8 cellular contexts compared by ENCODE assay signal in genomic region chr6:29737707-29738630, GRCh38. TPM values are rescaled to one million over a fixed set of nuclear protein-coding genes. Genes with fewer than 3 reads are reported as not detected.
DNase-seq lines count a peak whose midpoint lies in the region; ATAC-seq and TF ChIP-seq lines count a peak whose summit lies in the region.

No MANE protein-coding gene starts in this region.

- TF ChIP-seq EP300 in gastroesophageal sphincter (IDR thresholded peaks at IDR 0.05), result no peak

- no peak overlapping the region for H2AFZ ChIP-seq in parathyroid adenoma

- no peak for TF ChIP-seq POLR2A in gastroesophageal sphincter (IDR thresholded peaks at IDR 0.05)

- no peak overlapping the region for H3K9ac ChIP-seq in parathyroid adenoma

- H3K27ac ChIP-seq in gastroesophageal sphincter (no peak overlapping the region), parathyroid adenoma (no peak overlapping the region)

- H3K36me3 ChIP-seq in gastroesophageal sphincter (peaks cover 0 to 14% of the 10 kb centered on the region in 2 donors), parathyroid adenoma (ENCODE audit: control insufficient read depth, insufficient read depth, low read length) (no peaks in the 10 kb centered on the region)

- no peaks in the 10 kb centered on the region for H3K79me2 ChIP-seq in parathyroid adenoma

- peak; percentile 54 for ATAC-seq in HG03342 (IDR thresholded peaks at IDR 0.05; ENCODE audit: unreplicated experiment)
- peak; percentile 83 for ATAC-seq in gastroesophageal sphincter
- no peak for ATAC-seq in GM18511 (IDR thresholded peaks at IDR 0.05; ENCODE audit: unreplicated experiment)

- H3K9me3 ChIP-seq in gastroesophageal sphincter, result no peaks in the 10 kb centered on the region
- no peaks in the 10 kb centered on the region for H3K9me3 ChIP-seq in parathyroid adenoma (ENCODE audit: control insufficient read depth, low read length)

- peak; percentile 35 to 78 (median 74) for TF ChIP-seq CTCF in gastroesophageal sphincter (IDR thresholded peaks at IDR 0.05)
- TF ChIP-seq CTCF in parathyroid adenoma (IDR thresholded peaks at IDR 0.05), result peak; percentile 79

- WGBS in gastroesophageal sphincter (ENCODE audit: low coverage in 1 of 2), 2 donors, result 45 to 63% methylated on average over 4 to 5 of the region's 9 CpGs

- DNase-seq in DMS153 (lab: John Stamatoyannopoulos, UW) (peak; percentile 38), SHP77 (lab: John Stamatoyannopoulos, UW) (peak; percentile 36 to 72), T1000 (lab: John Stamatoyannopoulos, UW) (no peak)
- DNase-seq in activated effector memory CD4-positive, alpha-beta T cell treated with Interleukin-2 at 50 U/mL for 16 hours, result peak; percentile 54

- no peaks in the 10 kb centered on the region for H3K27me3 ChIP-seq in gastroesophageal sphincter
- H3K27me3 ChIP-seq in parathyroid adenoma (ENCODE audit: control insufficient read depth, insufficient read depth, low read length), result no peaks in the 10 kb centered on the region

- H3K4me2 ChIP-seq in parathyroid adenoma (ENCODE audit: low read length), result no peak overlapping the region

- H3K4me1 ChIP-seq in gastroesophageal sphincter, result no peaks in the 10 kb centered on the region
- no peaks in the 10 kb centered on the region for H3K4me1 ChIP-seq in parathyroid adenoma

- H3K4me3 ChIP-seq in gastroesophageal sphincter (no peak overlapping the region), parathyroid adenoma (ENCODE audit: low read depth, low read length) (no peak overlapping the region)

RNA-seq across cellular contexts. Expression of gene HLA-F, which starts 14.7 kb away (rescaled TPM):
- 10 to 100 TPM; 39.2 to 73.0 (median 46.4) TPM for total RNA-seq in gastroesophageal sphincter

RNA-seq across cellular contexts. Expression of gene ZFP57, which starts 57.0 kb away (rescaled TPM):
- total RNA-seq in gastroesophageal sphincter, result 1 to 10 TPM in 2 of 4 donors, not detected in 2; 4.7 to 6.2 TPM
